8 cellular contexts compared by ENCODE assay signal in genomic region chr21:14259669-14260458, GRCh38. TPM values are rescaled to one million over a fixed set of nuclear protein-coding genes. Genes with fewer than 3 reads are reported as not detected.
DNase-seq lines count a peak whose midpoint lies in the region; ATAC-seq, FAIRE-seq and TF ChIP-seq lines count a peak whose summit lies in the region.

No MANE protein-coding gene starts in this region.

- no peaks in the 10 kb centered on the region for H3K4me1 Mint-ChIP-seq in neural crest cell

- no peaks in the 10 kb centered on the region for H3K36me3 Mint-ChIP-seq in neural crest cell (ENCODE audit: low read depth)

- intact Hi-C loops in posterior cingulate gyrus (cut with DNase I): loop anchor here (5.0 kb wide), 3 partner anchors 602 to 1332 kb away; no protein-coding TSS in a partner anchor

- ATAC-seq in GM18907 (IDR thresholded peaks at IDR 0.05; ENCODE audit: unreplicated experiment): no peak

- TF ChIP-seq CTCF in GM12872 (IDR thresholded peaks at IDR 0.05; ENCODE audit: insufficient read depth, low read depth, low read length) (peak; percentile 45), neural crest cell (conservative IDR thresholded peaks at IDR 0.05) (peak; percentile 79)

- no peak overlapping the region for H3K27ac Mint-ChIP-seq in neural crest cell (ENCODE audit: unreplicated experiment)

- in situ Hi-C loops in KBM-7 (cut with MboI; ENCODE audit: low pct_unique_long_range_greater_than_20kb, low sequenced_read_pairs): no loop called here

- H3K9me3 Mint-ChIP-seq in neural crest cell: no peaks in the 10 kb centered on the region

- no peak overlapping the region for H3K4me3 Mint-ChIP-seq in neural crest cell

- peak; percentile 70 for DNase-seq in A172 (ENCODE audit: low spot score)
- DNase-seq in KBM-7: peak; percentile 59
- DNase-seq in RCC 7860 (ENCODE audit: low spot score): peak; percentile 34
- peak; percentile 17 for DNase-seq in fibroblast of gingiva (ENCODE audit: low read depth)
- no peak for DNase-seq in neural crest cell (ENCODE audit: low read depth, low spot score)
- no peak for DNase-seq in posterior cingulate gyrus

- FAIRE-seq in RCC 7860 (lab: Jason Lieb, UNC): no peak

- H3K27me3 Mint-ChIP-seq in neural crest cell (ENCODE audit: low read depth): peaks cover 30% of the 10 kb centered on the region

RNA-seq across cellular contexts. Expression of gene RBM11, which starts 43.9 kb away (rescaled TPM):
- not detected in 2 replicates for total RNA-seq in A172 (2014; rRNA removed; shearing (Covaris generic))
- total RNA-seq in neural crest cell: 0.36 and 0.65 TPM in 2 replicates

RNA-seq across cellular contexts. Expression of gene LIPI, which starts 49.1 kb away (rescaled TPM):
- total RNA-seq in A172 (2014; rRNA removed; shearing (Covaris generic)): not detected in 2 replicates
- total RNA-seq in neural crest cell: not detected in 2 replicates

Comparison
In these comparisons a context has a peak if more than half of its experiments do, and no peak if none do; other contexts are left out.
1. DNase-seq: peak in A172 (single experiment), KBM-7 (single experiment), RCC 7860 (single experiment) and fibroblast of gingiva (single experiment); none in neural crest cell (single experiment) and posterior cingulate gyrus (0 of 10).